ENCODE assay signal across 23 cellular contexts in genomic region chr19:58531052-58531600, GRCh38.
"Had no signal": no experiment of that assay in that cellular context is flagged by ENCODE, and none has a peak within 500 bp of the region (broad histone marks: within the 10 kb centered on the region; RNA-seq: fewer than 3 reads in every experiment).

No MANE protein-coding gene starts in this region.

- FAIRE-seq: TTC549 had no signal

- ATAC-seq: activated T-helper 17 cell treated with anti-CD3 and anti-CD28 coated beads, Interleukin-2, amount 50 U/mL, for 72 hours; T-cell had no signal

- H3K27ac Mint-ChIP-seq: activated CD4-positive, alpha-beta memory T cell treated with anti-CD3 and anti-CD28 coated beads, Interleukin-2, amount 10 ng/mL, durations not matched to agents 7 days and 5 days; activated CD4-positive, alpha-beta T cell treated with anti-CD3 and anti-CD28 coated beads, Interleukin-2, amount 10 ng/mL, durations not matched to agents 7 days and 5 days; activated naive CD4-positive, alpha-beta T cell treated with anti-CD3 and anti-CD28 coated beads for 36 hours; activated naive CD8-positive, alpha-beta T cell treated with anti-CD3 and anti-CD28 coated beads for 36 hours; activated T-helper 17 cell treated with anti-CD3 and anti-CD28 coated beads, Interleukin-2, amount 50 U/mL, for 72 hours; T-cell had no signal

- H3K27me3 ChIP-seq: colonic mucosa had no signal

- H3K36me3 Mint-ChIP-seq: activated naive CD8-positive, alpha-beta T cell treated with anti-CD3 and anti-CD28 coated beads for 36 hours; T-cell had no signal

- H3K27ac ChIP-seq: colonic mucosa, SK-N-MC had no signal

- DNase-seq: activated CD4-positive, alpha-beta memory T cell treated with anti-CD3 and anti-CD28 coated beads, Interleukin-2, amount 10 ng/mL, durations not matched to agents 7 days and 5 days; activated CD4-positive, alpha-beta T cell treated with anti-CD3 and anti-CD28 coated beads, Interleukin-2, amount 10 ng/mL, durations not matched to agents 7 days and 5 days; activated CD4-positive, CD25-positive, alpha-beta regulatory T cell; activated gamma-delta T cell; activated naive CD4-positive, alpha-beta T cell treated with anti-CD3 and anti-CD28 coated beads for 36 hours; activated naive CD8-positive, alpha-beta T cell treated with anti-CD3 and anti-CD28 coated beads for 36 hours; activated T-cell treated with anti-CD3 and anti-CD28 coated beads for 4 hours; activated T-cell treated with anti-CD3 and anti-CD28 coated beads, Interleukin-2, amount 50 U/mL, for 48 hours; cerebellar nuclear complex; colonic mucosa; MM.1S; NCI-H1105; NCI-H1436; NCI-H2029 treated with DMSO at 0.1 percent for 48 hours; NCI-H2227 treated with DMSO at 0.1 percent for 48 hours; NCI-H82; SIG-M5; T-cell; T-helper 2 cell; T1000 had no signal

- H3K9me3 ChIP-seq: colonic mucosa had no signal

- H3K4me3 ChIP-seq: colonic mucosa, SK-N-MC had no signal

- H3K36me3 ChIP-seq: colonic mucosa had no signal

- H3K27me3 Mint-ChIP-seq: activated naive CD8-positive, alpha-beta T cell treated with anti-CD3 and anti-CD28 coated beads for 36 hours; activated T-helper 17 cell treated with anti-CD3 and anti-CD28 coated beads, Interleukin-2, amount 50 U/mL, for 72 hours had no signal

- H3K4me1 ChIP-seq: colonic mucosa had no signal

- H3K9me3 Mint-ChIP-seq: activated CD4-positive, alpha-beta memory T cell treated with anti-CD3 and anti-CD28 coated beads, Interleukin-2, amount 10 ng/mL, durations not matched to agents 7 days and 5 days; activated CD4-positive, alpha-beta T cell treated with anti-CD3 and anti-CD28 coated beads, Interleukin-2, amount 10 ng/mL, durations not matched to agents 7 days and 5 days; activated naive CD4-positive, alpha-beta T cell treated with anti-CD3 and anti-CD28 coated beads for 36 hours; activated naive CD8-positive, alpha-beta T cell treated with anti-CD3 and anti-CD28 coated beads for 36 hours; activated T-helper 17 cell treated with anti-CD3 and anti-CD28 coated beads, Interleukin-2, amount 50 U/mL, for 72 hours; T-cell had no signal

- H3K4me1 Mint-ChIP-seq: activated naive CD8-positive, alpha-beta T cell treated with anti-CD3 and anti-CD28 coated beads for 36 hours; activated T-helper 17 cell treated with anti-CD3 and anti-CD28 coated beads, Interleukin-2, amount 50 U/mL, for 72 hours; T-cell had no signal

- H3K4me3 Mint-ChIP-seq: activated CD4-positive, alpha-beta memory T cell treated with anti-CD3 and anti-CD28 coated beads, Interleukin-2, amount 10 ng/mL, durations not matched to agents 7 days and 5 days; activated CD4-positive, alpha-beta T cell treated with anti-CD3 and anti-CD28 coated beads, Interleukin-2, amount 10 ng/mL, durations not matched to agents 7 days and 5 days; activated naive CD4-positive, alpha-beta T cell treated with anti-CD3 and anti-CD28 coated beads for 36 hours; activated naive CD8-positive, alpha-beta T cell treated with anti-CD3 and anti-CD28 coated beads for 36 hours; activated T-helper 17 cell treated with anti-CD3 and anti-CD28 coated beads, Interleukin-2, amount 50 U/mL, for 72 hours; T-cell had no signal
